Comparison of ENCODE assay signal across 8 cellular contexts in genomic region chr19:16628183-16628983, GRCh38. TPM values are rescaled to one million over a fixed set of nuclear protein-coding genes. Genes with fewer than 3 reads are reported as not detected.
A peak's percentile ranks its signal among the peaks of the same experiment; 100 is the strongest.
DNase-seq lines count a peak whose midpoint lies in the region; ATAC-seq and TF ChIP-seq lines count a peak whose summit lies in the region.

TSS of gene MED26 (minus strand) at chr19:16628204. CDS start at chr19:16627943, 261 bp downstream.

- peak; percentile 74 for ATAC-seq in GM21390 (IDR thresholded peaks at IDR 0.05; ENCODE audit: unreplicated experiment)

- H3K9me3 Mint-ChIP-seq in Calu3 (ENCODE audit: low read depth, unreplicated experiment) (no peaks in the 10 kb centered on the region), endothelial cell (ENCODE audit: unreplicated experiment) (no peaks in the 10 kb centered on the region)

- H3K4me3 ChIP-seq in HUES48 (ENCODE audit: low read depth, low read length) (peak within 1 kb of the TSS; percentile 98), NT2/D1 (ENCODE audit: insufficient read length, low read depth) (peak within 1 kb of the TSS; percentile 92)

- no TSS peak for BruUV-seq in Calu3 (replicated peaks; lab: Mats Ljungman, UMichigan)

- peaks cover 35% of the 10 kb centered on the region for H3K36me3 Mint-ChIP-seq in Calu3 (ENCODE audit: insufficient read depth, unreplicated experiment)
- peaks cover 14% of the 10 kb centered on the region for H3K36me3 Mint-ChIP-seq in endothelial cell (ENCODE audit: low read depth, unreplicated experiment)

- H3K27ac Mint-ChIP-seq in Calu3 (ENCODE audit: unreplicated experiment): peak within 1 kb of the TSS; percentile 67
- peak within 1 kb of the TSS; percentile 75 for H3K27ac Mint-ChIP-seq in endothelial cell (ENCODE audit: unreplicated experiment)

- DNase-seq in Calu3: peak; percentile 91
- peak; percentile 91 for DNase-seq in NT2/D1 (ENCODE audit: low read depth, low spot score)
- peak; percentile 77 for DNase-seq in activated CD8-positive, alpha-beta memory T cell treated with anti-CD3 and anti-CD28 coated beads, Interleukin-2, amount 50 U/mL, for 24 hours (ENCODE audit: extremely low read depth)
- peak; percentile 98 for DNase-seq in endothelial cell (ENCODE audit: low spot score)
- peak; percentile 94 for DNase-seq in midbrain (lab: John Stamatoyannopoulos, UW)
- DNase-seq in stimulated activated CD8-positive, alpha-beta memory T cell treated with anti-CD3 and anti-CD28 coated beads, Interleukin-15, amount 100 ng/mL, for 48 hours (ENCODE audit: low read depth in 2 of 2): peak; percentile 90 to 93

- no peaks in the 10 kb centered on the region for H3K27me3 Mint-ChIP-seq in Calu3 (ENCODE audit: unreplicated experiment)
- peaks cover 9% of the 10 kb centered on the region for H3K27me3 Mint-ChIP-seq in endothelial cell (ENCODE audit: unreplicated experiment)

- intact Hi-C loops in Calu3 (cut with micrococcal nuclease; ENCODE audit: unreplicated experiment): no loop called here

- H3K36me3 ChIP-seq in HUES48 (ENCODE audit: control insufficient read depth, insufficient read depth, low read length) (peaks cover 33% of the 10 kb centered on the region), NT2/D1 (ENCODE audit: insufficient read depth, insufficient read length, low read length) (peaks cover 48% of the 10 kb centered on the region)

- CTCF ChIA-PET in Calu3 (lab: Charles Lee): no interaction called here

- H3K9ac ChIP-seq in HUES48 (ENCODE audit: low read depth, low read length) (peak within 1 kb of the TSS; percentile 91), NT2/D1 (ENCODE audit: insufficient read length, low read depth) (peak within 1 kb of the TSS; percentile 98)

- H3K4me1 Mint-ChIP-seq in Calu3 (ENCODE audit: low read depth, unreplicated experiment) (peaks cover 9% of the 10 kb centered on the region), endothelial cell (ENCODE audit: unreplicated experiment) (peaks cover 26% of the 10 kb centered on the region)

- H3K9me3 ChIP-seq in HUES48 (ENCODE audit: control insufficient read depth, insufficient read depth, low read length): no peaks in the 10 kb centered on the region
- H3K9me3 ChIP-seq in NT2/D1 (ENCODE audit: insufficient read depth, low read length): no peaks in the 10 kb centered on the region

- no peak for TF ChIP-seq CTCF in Calu3 (IDR thresholded peaks at IDR 0.05; ENCODE audit: unreplicated experiment)
- TF ChIP-seq CTCF in endothelial cell (IDR thresholded peaks at IDR 0.05; ENCODE audit: unreplicated experiment): no peak

- peaks cover 31% of the 10 kb centered on the region for H3K4me1 ChIP-seq in HUES48 (ENCODE audit: control insufficient read depth, insufficient read depth, low read length)
- H3K4me1 ChIP-seq in NT2/D1 (ENCODE audit: insufficient read depth, insufficient read length): peaks cover 3% of the 10 kb centered on the region

- H3K4me3 Mint-ChIP-seq in Calu3 (ENCODE audit: low read depth, unreplicated experiment) (peak within 1 kb of the TSS; percentile 85), endothelial cell (ENCODE audit: unreplicated experiment) (peak within 1 kb of the TSS; percentile 95)

- H3K27ac ChIP-seq in HUES48 (ENCODE audit: low read depth, low read length): peak within 1 kb of the TSS; percentile 94

- H3K27me3 ChIP-seq in HUES48 (ENCODE audit: control insufficient read depth, insufficient read depth, low read length): no peaks in the 10 kb centered on the region
- no peaks in the 10 kb centered on the region for H3K27me3 ChIP-seq in NT2/D1 (ENCODE audit: insufficient read depth, insufficient read length)

RNA-seq across cellular contexts. Expression of gene MED26, which starts in this region (rescaled TPM):
- total RNA-seq in Calu3 (2022) (9.0 and 9.6 TPM in 2 replicates), endothelial cell (ENCODE audit: unreplicated experiment) (13.3 TPM)

Comparison
In these comparisons a context has a peak if more than half of its experiments do, and no peak if none do; other contexts are left out.
1. Peak in every context shown above with its lines: DNase-seq, ATAC-seq, H3K4me3 ChIP-seq and H3K27ac ChIP-seq.